27 cellular contexts compared by ENCODE assay signal in genomic region chr12:100101000-100101399, GRCh38.
"Had no signal": no experiment of that assay in that cellular context is flagged by ENCODE, and none has a peak within 500 bp of the region (broad histone marks: within the 10 kb centered on the region; RNA-seq: fewer than 3 reads in every experiment).

No MANE protein-coding gene starts in this region.

- H3K27me3 Mint-ChIP-seq: activated naive CD4-positive, alpha-beta T cell treated with anti-CD3 and anti-CD28 coated beads, Interleukin-2, amount 50 U/mL, for 24 hours; natural killer cell treated with Interleukin-12 subunit alpha and Interleukin-12 subunit beta and Interleukin-15 and Interleukin-18, amount 100 ng/mL, for 72 hours had no signal

- H3K4me3 Mint-ChIP-seq: activated naive CD4-positive, alpha-beta T cell treated with anti-CD3 and anti-CD28 coated beads, Interleukin-2, amount 50 U/mL, for 24 hours; natural killer cell treated with Interleukin-12 subunit alpha and Interleukin-12 subunit beta and Interleukin-15 and Interleukin-18, amount 100 ng/mL, for 72 hours had no signal

- H3K4me1 ChIP-seq: adrenal gland, body of pancreas, colonic mucosa, gastrocnemius medialis, left ventricle myocardium inferior, right atrium auricular region, testis, transverse colon had no signal

- H3K4me1 Mint-ChIP-seq: activated naive CD4-positive, alpha-beta T cell treated with anti-CD3 and anti-CD28 coated beads, Interleukin-2, amount 50 U/mL, for 24 hours had no signal

- H3K36me3 ChIP-seq: colonic mucosa had no signal

- H3K9me3 Mint-ChIP-seq: activated naive CD4-positive, alpha-beta T cell treated with anti-CD3 and anti-CD28 coated beads, Interleukin-2, amount 50 U/mL, for 24 hours; natural killer cell treated with Interleukin-12 subunit alpha and Interleukin-12 subunit beta and Interleukin-15 and Interleukin-18, amount 100 ng/mL, for 72 hours had no signal

- FAIRE-seq: endometrium had no signal

- H3K27me3 ChIP-seq: adrenal gland, body of pancreas, cardiac muscle cell, colonic mucosa, gastrocnemius medialis, right atrium auricular region, testis, transverse colon had no signal

- H3K27ac Mint-ChIP-seq: activated naive CD4-positive, alpha-beta T cell treated with anti-CD3 and anti-CD28 coated beads, Interleukin-2, amount 50 U/mL, for 24 hours; natural killer cell treated with Interleukin-12 subunit alpha and Interleukin-12 subunit beta and Interleukin-15 and Interleukin-18, amount 100 ng/mL, for 72 hours had no signal

- H3K9me3 ChIP-seq: adrenal gland, body of pancreas, colonic mucosa, gastrocnemius medialis, left ventricle myocardium inferior, mucosa of descending colon, right atrium auricular region, testis, transverse colon had no signal

- H3K27ac ChIP-seq: adrenal gland, body of pancreas, cardiac muscle cell, colonic mucosa, gastrocnemius medialis, left ventricle myocardium inferior, right atrium auricular region, testis, transverse colon had no signal

- DNase-seq: activated CD4-positive, alpha-beta T cell treated with anti-CD3 and anti-CD28 coated beads, Interleukin-2, amount 50 U/mL, for 1 hour; activated CD8-positive, alpha-beta memory T cell treated with anti-CD3 and anti-CD28 coated beads for 24 hours; activated CD8-positive, alpha-beta memory T cell treated with anti-CD3 and anti-CD28 coated beads, Interleukin-2, amount 50 U/mL, for 4 hours; activated gamma-delta T cell treated with Interleukin-2 at 50 U/mL for 16 hours; adrenal gland; aorta; body of pancreas; cerebellar nuclear complex; colonic mucosa; effector CD8-positive, alpha-beta T cell; gastrocnemius medialis; glutamatergic neuron; islet precursor cell; left ventricle myocardium inferior; mucosa of descending colon; stimulated activated CD4-positive, alpha-beta T cell treated with anti-CD3 and anti-CD28 coated beads, Interleukin-1b, Interleukin-23, amount 100 ng/mL, for 48 hours; stimulated activated naive CD4-positive, alpha-beta T cell; T-helper 1 cell; testis; transverse colon had no signal

- H3K4me2 ChIP-seq: smooth muscle cell had no signal

- ATAC-seq: body of pancreas; gastrocnemius medialis; mucosa of descending colon; natural killer cell treated with Interleukin-12 subunit alpha and Interleukin-12 subunit beta and Interleukin-15 and Interleukin-18, amount 100 ng/mL, for 72 hours had no signal

- H3K4me3 ChIP-seq: adrenal gland, body of pancreas, cardiac muscle cell, colonic mucosa, gastrocnemius medialis, left ventricle myocardium inferior, lung, mucosa of descending colon, right atrium auricular region, smooth muscle cell, testis, transverse colon had no signal
